Comparison of ENCODE assay signal across 16 cellular contexts in the genomic region with DNA sequence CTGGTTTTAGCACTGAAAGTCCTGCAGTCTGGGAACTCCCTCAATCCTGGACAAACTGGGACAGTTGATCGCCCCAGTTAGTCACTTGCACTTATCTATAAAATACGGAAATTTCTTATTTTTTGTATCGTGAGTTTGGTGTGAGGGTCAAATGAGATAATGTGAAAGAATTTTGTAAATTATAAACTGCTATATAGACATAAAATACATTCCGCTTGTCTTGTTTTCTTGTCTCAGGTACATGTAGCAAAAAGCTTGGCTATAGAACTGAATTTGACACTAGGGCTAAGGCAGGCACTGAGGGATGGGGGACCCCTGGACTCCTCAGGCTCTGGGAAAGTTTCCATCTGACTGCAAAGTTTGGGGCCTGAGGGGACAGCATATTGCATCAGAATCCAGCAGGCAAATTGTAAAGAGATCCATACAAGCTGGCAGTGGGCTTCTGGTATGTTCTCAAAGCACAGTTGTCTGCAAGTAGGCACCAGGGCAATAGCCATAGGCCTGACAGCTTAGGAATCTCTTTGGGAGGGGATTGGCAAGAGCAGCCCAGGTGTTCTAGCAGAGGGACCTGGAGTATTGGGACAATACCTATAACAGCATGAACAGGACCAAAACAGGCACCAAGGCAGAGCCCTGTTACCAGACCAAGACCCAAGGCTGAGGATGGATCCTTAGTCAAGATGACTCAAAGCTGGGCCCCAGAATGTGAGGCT.
"Had no signal": no experiment of that assay in that cellular context is flagged by ENCODE, and none has a peak within 500 bp of the region (broad histone marks: within the 10 kb centered on the region; RNA-seq: fewer than 3 reads in every experiment).

No MANE protein-coding gene starts in this region.

- ATAC-seq: activated T-cell treated with anti-CD3 and anti-CD28 coated beads, Interleukin-2, amount 50 U/mL, for 4 hours; heart left ventricle; left ventricle myocardium superior had no signal

- FAIRE-seq: keratinocyte, urothelium cell line had no signal

- H3K4me3 Mint-ChIP-seq: activated T-cell treated with anti-CD3 and anti-CD28 coated beads, Interleukin-2, amount 50 U/mL, for 4 hours had no signal

- H3K9me3 Mint-ChIP-seq: activated T-cell treated with anti-CD3 and anti-CD28 coated beads, Interleukin-2, amount 50 U/mL, for 4 hours had no signal

- H3K36me3 ChIP-seq: adrenal gland, colonic mucosa, heart left ventricle, thyroid gland had no signal

- H3K9ac ChIP-seq: parathyroid adenoma had no signal

- H3K27me3 ChIP-seq: adrenal gland, colonic mucosa, heart left ventricle, thyroid gland had no signal

- H3K4me3 ChIP-seq: adrenal gland, colonic mucosa, heart left ventricle, thyroid gland had no signal

- H3K4me1 ChIP-seq: adrenal gland, colonic mucosa, parathyroid adenoma, thyroid gland had no signal

- H2AFZ ChIP-seq: parathyroid adenoma had no signal

- DNase-seq: activated CD4-positive, CD25-positive, alpha-beta regulatory T cell treated with anti-CD3 and anti-CD28 coated beads, Interleukin-2, amount 50 U/mL, for 72 hours; activated gamma-delta T cell; activated T-cell treated with anti-CD3 and anti-CD28 coated beads, Interleukin-2, amount 50 U/mL, for 4 hours; adrenal gland; colonic mucosa; effector CD4-positive, alpha-beta T cell; foreskin melanocyte; heart left ventricle; left ventricle myocardium superior; stimulated activated CD4-positive, alpha-beta T cell treated with anti-CD3 and anti-CD28 coated beads, Interleukin-15, amount 100 ng/mL, for 24 hours; SW 1271; T-helper 9 cell; thyroid gland had no signal

- H3K27ac ChIP-seq: adrenal gland, colonic mucosa, parathyroid adenoma, thyroid gland had no signal

- H3K9me3 ChIP-seq: adrenal gland, colonic mucosa, thyroid gland had no signal

- H3K79me2 ChIP-seq: parathyroid adenoma had no signal
